In genomic region chr11:120108785-120109168, GRCh38 we compare ENCODE assay signal across 15 cellular contexts. TPM values are rescaled to one million over a fixed set of nuclear protein-coding genes. Genes with fewer than 3 reads are reported as not detected.
DNase-seq lines count a peak whose midpoint lies in the region; ATAC-seq, FAIRE-seq and TF ChIP-seq lines count a peak whose summit lies in the region.
"Had no signal": no experiment of that assay in that cellular context is flagged by ENCODE, and none has a peak within 500 bp of the region (broad histone marks: within the 10 kb centered on the region; RNA-seq: fewer than 3 reads in every experiment).

No MANE protein-coding gene starts in this region.

- H3K27me3 ChIP-seq in K562 (ENCODE audit: control insufficient read depth in 2 of 2, insufficient read depth in 2 of 2, low read length in 2 of 2) (peaks cover 3 to 50% of the 10 kb centered on the region in 2 experiments; a peak in 3 of 5 replicates), layer of hippocampus (ENCODE audit: control insufficient read depth, insufficient read depth, low read length) (no peaks in the 10 kb centered on the region), colonic mucosa (no peaks in the 10 kb centered on the region)

- H3K9me3 ChIP-seq in K562 (replicated peaks; ENCODE audit: control insufficient read depth, insufficient read depth, low read depth, low read length) (no peaks in the 10 kb centered on the region), colonic mucosa (no peaks in the 10 kb centered on the region)

- no peak for TF ChIP-seq EP300 in K562 (IDR thresholded peaks at IDR 0.05; ENCODE audit: low read length)

- H3K9ac ChIP-seq in K562 (ENCODE audit: insufficient read depth in 1 of 2, low read depth in 2 of 2, low read length in 2 of 2) = no peak overlapping the region
- H3K9ac ChIP-seq in colonic mucosa (ENCODE audit: low read depth in 2 of 2, low read length in 2 of 2) = no peak overlapping the region

- 0% methylated on average over 6 of the region's 6 CpGs for WGBS in K562 (ENCODE audit: insufficient coverage, low coverage, missing lambda C conversion rate)

- TF ChIP-seq RAD21 in K562 (CRISPR knock-in tag; conservative IDR thresholded peaks at IDR 0.05 in 1 of 2, IDR thresholded peaks at IDR 0.05 in 1 of 2) = no peak

- no peaks in the 10 kb centered on the region for H3K4me1 ChIP-seq in K562 (replicated peaks in 1 of 2; ENCODE audit: control insufficient read depth in 2 of 2, insufficient read depth in 2 of 2, low read length in 2 of 2)
- no peaks in the 10 kb centered on the region for H3K4me1 ChIP-seq in colonic mucosa

- POLR2A ChIA-PET in K562 (lab: Yijun Ruan, JAX) = interaction anchor here (0.6 to 1.4 kb wide), 4 partner anchors 12 to 406 kb away, joined by 3 read pairs; no protein-coding TSS in a partner anchor

- no peak overlapping the region for H3K27ac ChIP-seq in K562 (ENCODE audit: extremely low read depth, low read depth, low read length)
- peak overlapping the region; percentile 72 for H3K27ac ChIP-seq in layer of hippocampus (ENCODE audit: low read depth, low read length)
- peak overlapping the region; percentile 39 for H3K27ac ChIP-seq in substantia nigra (ENCODE audit: low read depth, low read length, poor library complexity, severe bottlenecking)
- H3K27ac ChIP-seq in colonic mucosa = no peak overlapping the region
- H3K27ac ChIP-seq: 22Rv1 had no signal

- H4K20me1 ChIP-seq in K562 (replicated peaks; ENCODE audit: control insufficient read depth, insufficient read depth, low read length) = peaks cover 22% of the 10 kb centered on the region

- DNase-seq in DMS53 (lab: John Stamatoyannopoulos, UW) (peak; percentile 47), DMS53 treated with DMSO at 0.1 percent for 48 hours (lab: John Stamatoyannopoulos, UW; ENCODE audit: unreplicated experiment) (no peak), K562 (ENCODE audit: extremely low read depth in 1 of 4, low spot score in 3 of 4) (no peak), substantia nigra (lab: John Stamatoyannopoulos, UW) (no peak), colonic mucosa (no peak)
- DNase-seq: NCI-H446 treated with DMSO at 0.1 percent for 48 hours, SHP77 treated with DMSO at 0.1 percent for 48 hours had no signal

- H3K36me3 ChIP-seq in K562 (ENCODE audit: control insufficient read depth, insufficient read depth, low read length) (no peaks in the 10 kb centered on the region), colonic mucosa (no peaks in the 10 kb centered on the region)

- no peaks in the 10 kb centered on the region for H3K9me1 ChIP-seq in K562 (ENCODE audit: control insufficient read depth, insufficient read depth, low read length)

- H3K4me2 ChIP-seq in K562 (ENCODE audit: insufficient read depth, low read length) = no peak overlapping the region

- in situ Hi-C loops in K562 (cut with MboI) = loop anchor here (25.0 kb wide), 1 partner anchor 446 kb away; no protein-coding TSS in a partner anchor

- no peak overlapping the region for H2AFZ ChIP-seq in K562 (ENCODE audit: low read depth, low read length)

- H3K79me2 ChIP-seq in K562 (ENCODE audit: control insufficient read depth, insufficient read depth, low read length) = no peaks in the 10 kb centered on the region

- TF ChIP-seq CTCF in K562 (IDR thresholded peaks at IDR 0.05 in 2 of 3, conservative IDR thresholded peaks at IDR 0.05 in 1 of 3; ENCODE audit: insufficient read depth in 2 of 3, low read depth in 1 of 3, low read length in 3 of 3) (no peak), colonic mucosa (IDR thresholded peaks at IDR 0.05) (no peak)

- FAIRE-seq in K562 (lab: Jason Lieb, UNC) = no peak
- FAIRE-seq: G401.6, RCC 7860 had no signal

- ATAC-seq in K562 = no peak
- ATAC-seq in GM21528 (IDR thresholded peaks at IDR 0.05; ENCODE audit: low FRiP score, unreplicated experiment) = no peak
- ATAC-seq in HG03095 (IDR thresholded peaks at IDR 0.05; ENCODE audit: unreplicated experiment) = no peak

- H3K4me3 ChIP-seq in K562 (no peak overlapping the region), colonic mucosa (no peak overlapping the region)

- no TSS peak for BruUV-seq in K562 (replicated peaks; lab: Mats Ljungman, UMichigan)

- intact Hi-C loops in K562 (cut with micrococcal nuclease) = loop anchor here (1.0 to 5.0 kb wide), 6 partner anchors 61 to 626 kb away; partner anchors contain the start of gene NECTIN1
- intact Hi-C loops in colonic mucosa (cut with DNase I) = loop anchor here (5.0 to 10.0 kb wide), 4 partner anchors 94 to 626 kb away; no protein-coding TSS in a partner anchor

- CTCF ChIA-PET in K562 (lab: Yijun Ruan, JAX; ENCODE audit: low intra/inter-chr PET ratio) = interaction anchor here (0.6 to 2.2 kb wide), 5 partner anchors 11 to 443 kb away, joined by 3 to 12 read pairs (median 4); no protein-coding TSS in a partner anchor

- TF ChIP-seq POLR2A in K562 (conservative IDR thresholded peaks at IDR 0.05) = no peak

TF ChIP-seq in K562, 482 proteins besides CTCF, POLR2A, EP300 and RAD21:
- TF ChIP-seq KDM5B (IDR thresholded peaks at IDR 0.05; ENCODE audit: insufficient replicate concordance, low read depth, low read length) (no peak), SPI1 (IDR thresholded peaks at IDR 0.05; ENCODE audit: borderline replicate concordance, low read depth, low read length) (peak; percentile 37; the same call in 1 of the 2 replicates)

RNA-seq across cellular contexts. Expression of gene TRIM29, which starts 29.1 kb away (rescaled TPM):
- 0.21 TPM in 1 of 2 replicates, not detected in the other for total RNA-seq in K562 (2011; cell fraction: chromatin; rRNA removed; ENCODE audit: low replicate concordance)
- not detected in 2 replicates for total RNA-seq in K562 (2011; cell fraction: nucleolus; rRNA removed)
- 0.76 TPM in 1 of 2 replicates, not detected in the other for total RNA-seq in K562 (2011; cell fraction: nucleoplasm; rRNA removed)
- 0.16 TPM in 1 of 2 replicates, not detected in the other for total RNA-seq in K562 (2014; rRNA removed)
- 0.15 and 0.41 TPM in 2 replicates for total RNA-seq in K562 (2014; rRNA removed; fragmentation: Illumina TruSeq; extraction: Trizol)
- 0.19 TPM in 1 of 2 replicates, not detected in the other for total RNA-seq in K562 (2015; rRNA removed; fragmentation: Illumina TruSeq; extraction: Trizol)
- total RNA-seq in K562 (2021) = 0.31 and 1.4 TPM in 2 replicates
- polyA plus RNA-seq in K562 (2011; rRNA removed) = 0.19 and 0.65 TPM in 2 replicates
- 0.28 and 0.75 TPM in 2 replicates for polyA plus RNA-seq in K562 (2011; cell fraction: cytosol; rRNA removed)
- polyA plus RNA-seq in K562 (2011; cell fraction: nucleus; rRNA removed) = 0.34 TPM in 1 of 2 replicates, not detected in the other
- polyA plus RNA-seq in K562 (2012) = 0.39 and 0.87 TPM in 2 replicates
- 0.74 and 0.75 TPM in 2 replicates for polyA plus RNA-seq in K562 (2014; fragmentation: Illumina TruSeq; extraction: Trizol)
- under 1 TPM; 0.41 to 0.42 TPM for polyA plus RNA-seq in K562 (2014; fragmentation: Nextera tagmentation; extraction: Ambion mirVana)
- polyA plus RNA-seq in K562 (2014; rRNA removed) = 0.08 and 0.93 TPM in 2 replicates
- polyA minus RNA-seq in K562 (2011; rRNA and poly(A)+ RNA removed) = 0.36 and 0.63 TPM in 2 replicates
- 0.95 and 2.9 TPM in 2 replicates for polyA minus RNA-seq in K562 (2011; cell fraction: cytosol; rRNA and poly(A)+ RNA removed)
- polyA minus RNA-seq in K562 (2011; cell fraction: nucleus; rRNA and poly(A)+ RNA removed) = 0.22 and 0.27 TPM in 2 replicates
- 1 to 10 TPM; 3.4 to 4.0 TPM for total RNA-seq in colonic mucosa
- total RNA-seq: H9, OCI-LY7 had no signal

Comparison
In these comparisons a context has a peak if more than half of its experiments do, and no peak if none do; other contexts are left out.
1. H3K27ac ChIP-seq: peak in layer of hippocampus (single experiment) and substantia nigra (single experiment); none in K562 (single experiment) and colonic mucosa (single experiment).